ENCODE assay signal across 1 cellular context in the genomic region with DNA sequence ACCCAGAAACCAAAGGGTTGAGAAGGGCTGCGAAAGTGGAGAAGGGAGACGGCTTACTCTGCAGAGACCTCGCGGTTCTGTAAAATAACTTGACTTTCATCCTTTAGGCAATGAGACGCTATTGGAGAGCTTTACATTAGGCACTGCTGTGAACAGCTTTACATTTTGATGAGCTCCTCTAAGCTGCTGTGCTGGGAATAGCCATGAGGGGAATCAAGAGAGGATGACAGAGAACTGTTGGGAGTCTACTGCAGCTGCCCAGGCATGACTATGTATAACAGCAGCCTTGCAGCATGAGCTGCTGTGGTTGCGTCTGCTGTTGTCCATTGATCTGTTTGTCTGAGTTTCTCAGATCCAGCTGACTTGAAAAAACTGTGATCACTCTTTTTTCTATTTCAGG.
TF ChIP-seq lines count a peak whose summit lies in the region.

No MANE protein-coding gene starts in this region.

TF ChIP-seq in SK-N-SH treated with all-trans-retinoic acid at 6 μM for 48 hours, 23 proteins besides CTCF, POLR2A, EP300 and RAD21 (continued from another document):
- TF ChIP-seq, protein P1, sequence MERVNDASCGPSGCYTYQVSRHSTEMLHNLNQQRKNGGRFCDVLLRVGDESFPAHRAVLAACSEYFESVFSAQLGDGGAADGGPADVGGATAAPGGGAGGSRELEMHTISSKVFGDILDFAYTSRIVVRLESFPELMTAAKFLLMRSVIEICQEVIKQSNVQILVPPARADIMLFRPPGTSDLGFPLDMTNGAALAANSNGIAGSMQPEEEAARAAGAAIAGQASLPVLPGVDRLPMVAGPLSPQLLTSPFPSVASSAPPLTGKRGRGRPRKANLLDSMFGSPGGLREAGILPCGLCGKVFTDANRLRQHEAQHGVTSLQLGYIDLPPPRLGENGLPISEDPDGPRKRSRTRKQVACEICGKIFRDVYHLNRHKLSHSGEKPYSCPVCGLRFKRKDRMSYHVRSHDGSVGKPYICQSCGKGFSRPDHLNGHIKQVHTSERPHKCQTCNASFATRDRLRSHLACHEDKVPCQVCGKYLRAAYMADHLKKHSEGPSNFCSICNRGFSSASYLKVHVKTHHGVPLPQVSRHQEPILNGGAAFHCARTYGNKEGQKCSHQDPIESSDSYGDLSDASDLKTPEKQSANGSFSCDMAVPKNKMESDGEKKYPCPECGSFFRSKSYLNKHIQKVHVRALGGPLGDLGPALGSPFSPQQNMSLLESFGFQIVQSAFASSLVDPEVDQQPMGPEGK (CRISPR knock-in tag; IDR thresholded peaks at IDR 0.05; ENCODE audit: borderline replicate concordance): no peak
- TF ChIP-seq TCF4 (CRISPR knock-in tag; IDR thresholded peaks at IDR 0.05; ENCODE audit: borderline replicate concordance): no peak
- TF ChIP-seq ZC3H10 (CRISPR knock-in tag; IDR thresholded peaks at IDR 0.05): no peak
- TF ChIP-seq BACH2 (CRISPR knock-in tag; IDR thresholded peaks at IDR 0.05; ENCODE audit: borderline replicate concordance): no peak
- TF ChIP-seq SNAI2 (CRISPR knock-in tag; IDR thresholded peaks at IDR 0.05): no peak
- TF ChIP-seq RARB (CRISPR knock-in tag; IDR thresholded peaks at IDR 0.05): no peak
- no peak for TF ChIP-seq ESRRG (CRISPR knock-in tag; IDR thresholded peaks at IDR 0.05)
- no peak for TF ChIP-seq PPARA (CRISPR knock-in tag; IDR thresholded peaks at IDR 0.05; ENCODE audit: borderline replicate concordance)
- no peak for TF ChIP-seq OSR1 (CRISPR knock-in tag; IDR thresholded peaks at IDR 0.05)
